8 cellular contexts compared by ENCODE assay signal in the genomic region with DNA sequence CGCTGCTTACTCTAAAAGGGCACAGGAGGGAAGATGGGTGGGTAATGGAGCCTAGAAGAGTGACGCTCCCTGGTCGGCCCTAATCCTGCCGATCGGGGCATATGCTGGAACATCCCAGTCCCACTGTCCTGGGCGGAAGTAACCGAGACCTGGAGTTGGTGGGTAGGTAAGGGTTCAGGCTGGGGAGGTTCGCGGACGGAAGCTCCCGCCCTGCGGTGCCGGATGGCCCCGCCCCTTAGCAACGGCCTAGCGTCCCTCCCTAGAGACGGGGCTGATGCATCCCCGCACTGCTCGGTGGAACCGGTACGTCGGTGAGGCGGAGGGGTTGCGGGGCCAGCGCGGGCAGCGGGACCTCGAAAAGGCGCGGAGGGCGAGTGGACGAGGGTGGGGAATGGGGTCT. TPM values are rescaled to one million over a fixed set of nuclear protein-coding genes. Genes with fewer than 3 reads are reported as not detected.
DNase-seq lines count a peak whose midpoint lies in the region; ATAC-seq and TF ChIP-seq lines count a peak whose summit lies in the region.

No MANE protein-coding gene starts in this region.

- ATAC-seq in omental fat pad (ENCODE audit: low FRiP score), result peak; percentile 77

- no peak for TF ChIP-seq CTCF in BJ (IDR thresholded peaks at IDR 0.05; ENCODE audit: insufficient read depth, low read depth, low read length)
- no peak for TF ChIP-seq CTCF in omental fat pad (IDR thresholded peaks at IDR 0.05)
- no peak for TF ChIP-seq CTCF in suprapubic skin (IDR thresholded peaks at IDR 0.05)

- DNase-seq in BJ (ENCODE audit: low read depth), result no peak
- peak; percentile 44 to 75 for DNase-seq in NCI-H1930 (lab: John Stamatoyannopoulos, UW)
- peak; percentile 79 for DNase-seq in activated T-cell treated with anti-CD3 and anti-CD28 coated beads, Interleukin-2, amount 50 U/mL, for 1 hour
- DNase-seq in fibroblast of gingiva (ENCODE audit: low read depth), result peak; percentile 8
- DNase-seq in omental fat pad (ENCODE audit: low spot score), result peak; percentile 36
- DNase-seq in suprapubic skin (ENCODE audit: low spot score in 2 of 2), result no peak
- DNase-seq in NCI-H1092 treated with DMSO at 0.1 percent for 48 hours (lab: John Stamatoyannopoulos, UW), result no peak
- DNase-seq in substantia nigra (lab: John Stamatoyannopoulos, UW), result no peak

- WGBS in suprapubic skin, result 8% methylated on average over 31 of the region's 32 CpGs

- H3K4me3 ChIP-seq in BJ (ENCODE audit: low read depth, low read length) (peak overlapping the region; percentile 40), suprapubic skin (peak overlapping the region; percentile 37)

- POLR2A ChIA-PET in BJ (lab: Charles Lee), result no interaction called here

- CTCF ChIA-PET in BJ (lab: Yijun Ruan, JAX), result interaction anchor here (2.2 kb wide), 1 partner anchor 86 kb away, joined by 9 read pairs; no protein-coding TSS in a partner anchor

- H3K9me3 ChIP-seq in suprapubic skin, result no peaks in the 10 kb centered on the region

- no peaks in the 10 kb centered on the region for H3K27me3 ChIP-seq in BJ (ENCODE audit: control insufficient read depth, insufficient read depth, low read length)
- no peaks in the 10 kb centered on the region for H3K27me3 ChIP-seq in suprapubic skin

- 0 out of 2 replicates have a peak, but pooled peaks cover 1% of the 10 kb centered on the region for H3K36me3 ChIP-seq in BJ (ENCODE audit: control insufficient read depth, insufficient read depth, low read length)
- H3K36me3 ChIP-seq in suprapubic skin, result no peaks in the 10 kb centered on the region

- H3K4me1 ChIP-seq in suprapubic skin, result peaks cover 21% of the 10 kb centered on the region

- TF ChIP-seq EP300 in suprapubic skin (IDR thresholded peaks at IDR 0.05), result no peak

- H3K27ac ChIP-seq in suprapubic skin, result no peak overlapping the region
- H3K27ac ChIP-seq in substantia nigra (ENCODE audit: low read depth, low read length, poor library complexity, severe bottlenecking), result no peak overlapping the region

- TF ChIP-seq POLR2A in suprapubic skin (IDR thresholded peaks at IDR 0.05), result no peak

RNA-seq across cellular contexts. Expression of a gene that starts 1.5 kb away (rescaled TPM):
- polyA plus RNA-seq in BJ (2011; rRNA removed), result 2.7 and 4.8 TPM in 2 replicates
- 5.8 and 6.6 TPM in 2 replicates for polyA minus RNA-seq in BJ (2011; rRNA and poly(A)+ RNA removed)
- total RNA-seq in omental fat pad (10 to 100 TPM in 3 of 4 donors, 1 to 10 TPM in 1; 6.7 to 24.9 (median 14.1) TPM), suprapubic skin (10 to 100 TPM in 1 of 4 donors, 1 to 10 TPM in 3; 3.4 to 10.1 (median 7.7) TPM)

RNA-seq across cellular contexts. Expression of a gene that starts 30.0 kb away (rescaled TPM):
- 4.6 and 7.8 TPM in 2 replicates for polyA plus RNA-seq in BJ (2011; rRNA removed)
- polyA minus RNA-seq in BJ (2011; rRNA and poly(A)+ RNA removed), result 4.6 and 10.3 TPM in 2 replicates
- total RNA-seq in omental fat pad, result 10 to 100 TPM; 12.7 to 63.5 (median 41.4) TPM
- total RNA-seq in suprapubic skin, result 10 to 100 TPM in 1 of 4 donors, 1 to 10 TPM in 3; 2.6 to 11.9 (median 6.4) TPM

RNA-seq across cellular contexts. Expression of a gene that starts 39.2 kb away (rescaled TPM):
- 42.3 and 62.8 TPM in 2 replicates for polyA plus RNA-seq in BJ (2011; rRNA removed)
- 40.4 and 42.9 TPM in 2 replicates for polyA minus RNA-seq in BJ (2011; rRNA and poly(A)+ RNA removed)
- total RNA-seq in omental fat pad (10 to 100 TPM; 42.9 to 56.9 (median 51.4) TPM), suprapubic skin (10 to 100 TPM; 46.7 to 57.6 (median 52.5) TPM)

Comparison
In these comparisons a context has a peak if more than half of its experiments do, and no peak if none do; other contexts are left out.
1. DNase-seq: peak in NCI-H1930 (2 of 2), activated T-cell treated with anti-CD3 and anti-CD28 coated beads, Interleukin-2, amount 50 U/mL, for 1 hour (single experiment), fibroblast of gingiva (single experiment) and omental fat pad (single experiment); none in BJ (single experiment), suprapubic skin (0 of 2), NCI-H1092 treated with DMSO at 0.1 percent for 48 hours (single experiment) and substantia nigra (0 of 49).